In genomic region chr13:49436890-49437289, GRCh38 we compare ENCODE assay signal across 10 cellular contexts. TPM values are rescaled to one million over a fixed set of nuclear protein-coding genes. Genes with fewer than 3 reads are reported as not detected.
DNase-seq lines count a peak whose midpoint lies in the region; ATAC-seq and TF ChIP-seq lines count a peak whose summit lies in the region.
"Had no signal": no experiment of that assay in that cellular context is flagged by ENCODE, and none has a peak within 500 bp of the region (broad histone marks: within the 10 kb centered on the region; RNA-seq: fewer than 3 reads in every experiment).

No MANE protein-coding gene starts in this region.

- H3K18ac ChIP-seq in mesendoderm (ENCODE audit: low read length), result no peak overlapping the region

- H3K56ac ChIP-seq in mesendoderm (ENCODE audit: low read length), result no peak overlapping the region

- H3K27me3 ChIP-seq in kidney epithelial cell (ENCODE audit: control insufficient read depth, insufficient read depth, low read length) (no peaks in the 10 kb centered on the region), upper lobe of right lung (no peaks in the 10 kb centered on the region), mesendoderm (ENCODE audit: insufficient read depth, low read length, poor library complexity) (no peaks in the 10 kb centered on the region)

- no peak overlapping the region for H2BK5ac ChIP-seq in mesendoderm (ENCODE audit: low read length)

- H3K36me3 ChIP-seq in kidney epithelial cell (ENCODE audit: control insufficient read depth, insufficient read depth, low read length) (no peaks in the 10 kb centered on the region), upper lobe of right lung (peaks cover 21% of the 10 kb centered on the region), mesendoderm (ENCODE audit: control insufficient read depth, insufficient read depth, low read length) (no peaks in the 10 kb centered on the region)

- no peak overlapping the region for H4K5ac ChIP-seq in mesendoderm (ENCODE audit: low read length)

- no peak overlapping the region for H3K9ac ChIP-seq in mesendoderm (ENCODE audit: low read length)

- H4K8ac ChIP-seq in mesendoderm (ENCODE audit: low read depth, low read length), result no peak overlapping the region

- ATAC-seq in upper lobe of right lung, result peak; percentile 50

- no peaks in the 10 kb centered on the region for H3K4me1 ChIP-seq in upper lobe of right lung
- no peaks in the 10 kb centered on the region for H3K4me1 ChIP-seq in mesendoderm (ENCODE audit: control insufficient read depth, low read depth, low read length)

- no peak overlapping the region for H2BK120ac ChIP-seq in mesendoderm (ENCODE audit: low read depth, low read length)

- no peak overlapping the region for H3K4ac ChIP-seq in mesendoderm (ENCODE audit: low read depth, low read length)

- in situ Hi-C loops in T47D (cut with HindIII; ENCODE audit: low pct_unique_long_range_greater_than_20kb, low sequenced_read_pairs), result no loop called here

- H3K79me1 ChIP-seq in mesendoderm (ENCODE audit: low read length), result no peaks in the 10 kb centered on the region

- no CpG with 5 or more reads among the region's 3 CpGs for WGBS in mesendoderm (ENCODE audit: extremely low coverage, insufficient coverage, low lambda C conversion rate)

- H3K79me2 ChIP-seq in mesendoderm (ENCODE audit: control insufficient read depth, insufficient read depth, low read length), result no peaks in the 10 kb centered on the region

- H2AK5ac ChIP-seq in mesendoderm (ENCODE audit: low read length), result no peak overlapping the region

- H3K4me3 ChIP-seq in kidney epithelial cell (ENCODE audit: low read depth, low read length), result no peak overlapping the region
- no peak overlapping the region for H3K4me3 ChIP-seq in upper lobe of right lung
- no peak overlapping the region for H3K4me3 ChIP-seq in mesendoderm (ENCODE audit: low read length)

- peak; percentile 1 for DNase-seq in NCI-H2196 (lab: John Stamatoyannopoulos, UW; ENCODE audit: unreplicated experiment)
- no peak for DNase-seq in NCI-H2196 treated with DMSO at 0.1 percent for 48 hours (lab: John Stamatoyannopoulos, UW; ENCODE audit: unreplicated experiment)
- peak; percentile 7 to 55 for DNase-seq in T47D (ENCODE audit: low read depth in 1 of 2, low spot score in 1 of 2)
- no peak for DNase-seq in kidney epithelial cell (ENCODE audit: low read depth)
- no peak for DNase-seq in upper lobe of right lung
- DNase-seq in activated effector memory CD4-positive, alpha-beta T cell treated with anti-CD3 and anti-CD28 coated beads, Interleukin-2, amount 50 U/mL, for 16 hours, result no peak
- DNase-seq in GM20000 (ENCODE audit: low spot score), result no peak
- no peak for DNase-seq in mesendoderm
- DNase-seq: activated gamma-delta T cell; CD4-positive, CD25-positive, alpha-beta regulatory T cell had no signal

- H3K4me2 ChIP-seq in mesendoderm (ENCODE audit: low read length), result no peak overlapping the region

- no peak overlapping the region for H3K23ac ChIP-seq in mesendoderm (ENCODE audit: low read length)

- no peak overlapping the region for H3K27ac ChIP-seq in upper lobe of right lung
- no peak overlapping the region for H3K27ac ChIP-seq in mesendoderm (ENCODE audit: low read depth, low read length)

- intact Hi-C loops in upper lobe of right lung (cut with DNase I), result no loop called here

- TF ChIP-seq CTCF in kidney epithelial cell (IDR thresholded peaks at IDR 0.05; ENCODE audit: insufficient read depth, low read length, poor library complexity, severe bottlenecking) (peak; percentile 10), upper lobe of right lung (IDR thresholded peaks at IDR 0.05) (peak; percentile 22), GM20000 (IDR thresholded peaks at IDR 0.05; ENCODE audit: extremely low read depth, missing control alignments) (no peak)

- H3K9me3 ChIP-seq in upper lobe of right lung, result no peaks in the 10 kb centered on the region

- no peak overlapping the region for H2BK15ac ChIP-seq in mesendoderm (replicated peaks; ENCODE audit: low read depth)

RNA-seq across cellular contexts. Expression of gene CAB39L, which starts 7.0 kb away (rescaled TPM):
- total RNA-seq in kidney epithelial cell, result 12.7 and 18.3 TPM in 2 replicates
- total RNA-seq in upper lobe of right lung, result 18.0 TPM
- 3.6 TPM for polyA plus RNA-seq in mesendoderm (2013, experiment 1 of 2)
- 3.5 TPM for polyA plus RNA-seq in mesendoderm (2013, experiment 2 of 2)

RNA-seq across cellular contexts. Expression of gene SETDB2, which starts 7.2 kb away (rescaled TPM):
- total RNA-seq in kidney epithelial cell, result 4.1 and 5.3 TPM in 2 replicates
- total RNA-seq in upper lobe of right lung, result 18.1 TPM
- 2.9 TPM for polyA plus RNA-seq in mesendoderm (2013, experiment 1 of 2)
- 3.0 TPM for polyA plus RNA-seq in mesendoderm (2013, experiment 2 of 2)

RNA-seq across cellular contexts. Expression of gene PHF11, which starts 58.9 kb away (rescaled TPM):
- total RNA-seq in kidney epithelial cell (24.9 and 27.8 TPM in 2 replicates), upper lobe of right lung (57.7 TPM)
- polyA plus RNA-seq in mesendoderm (2013, experiment 1 of 2), result 9.3 TPM
- 9.1 TPM for polyA plus RNA-seq in mesendoderm (2013, experiment 2 of 2)

Comparison
In these comparisons a context has a peak if more than half of its experiments do, and no peak if none do; other contexts are left out.
1. DNase-seq: peak in NCI-H2196 (single experiment) and T47D (2 of 2); none in NCI-H2196 treated with DMSO at 0.1 percent for 48 hours (single experiment), kidney epithelial cell (single experiment), upper lobe of right lung (single experiment), activated effector memory CD4-positive, alpha-beta T cell treated with anti-CD3 and anti-CD28 coated beads, Interleukin-2, amount 50 U/mL, for 16 hours (single experiment), GM20000 (single experiment) and mesendoderm (single experiment).